ENCODE assay signal across 18 cellular contexts in genomic region chr13:46605089-46605488, GRCh38. TPM values are rescaled to one million over a fixed set of nuclear protein-coding genes. Genes with fewer than 3 reads are reported as not detected.
DNase-seq lines count a peak whose midpoint lies in the region; ATAC-seq, FAIRE-seq and TF ChIP-seq lines count a peak whose summit lies in the region.
"Had no signal": no experiment of that assay in that cellular context is flagged by ENCODE, and none has a peak within 500 bp of the region (broad histone marks: within the 10 kb centered on the region; RNA-seq: fewer than 3 reads in every experiment).

No MANE protein-coding gene starts in this region.

- H4K20me1 ChIP-seq in DOHH2 (ENCODE audit: control insufficient read depth, insufficient read depth, low read depth, low read length) (peaks cover 6% of the 10 kb centered on the region; the same call in 1 of the 2 replicates), HepG2 (ENCODE audit: insufficient read depth, low read length) (no peaks in the 10 kb centered on the region)

- H3K79me2 ChIP-seq in DOHH2 (ENCODE audit: control insufficient read depth, low read length) (peaks cover 99% of the 10 kb centered on the region), HepG2 (ENCODE audit: insufficient read depth, low read length) (peaks cover 55% of the 10 kb centered on the region)

- no peak overlapping the region for H3K27ac Mint-ChIP-seq in T-helper 17 cell
- H3K27ac Mint-ChIP-seq: activated naive CD4-positive, alpha-beta T cell treated with anti-CD3 and anti-CD28 coated beads for 36 hours had no signal

- peaks cover 2% of the 10 kb centered on the region; the same call in 1 of the 2 replicates for H3F3A ChIP-seq in DOHH2 (ENCODE audit: control insufficient read depth, insufficient read depth)

- no peak overlapping the region for H3K9ac ChIP-seq in HepG2 (ENCODE audit: insufficient read depth, low read depth, low read length)

- H3K9me3 ChIP-seq in DOHH2 (ENCODE audit: control insufficient read depth, insufficient read depth, low read length), result no peaks in the 10 kb centered on the region
- no peaks in the 10 kb centered on the region for H3K9me3 ChIP-seq in HepG2 (ENCODE audit: low read length)
- no peaks in the 10 kb centered on the region for H3K9me3 ChIP-seq in stomach
- no peaks in the 10 kb centered on the region for H3K9me3 ChIP-seq in T-helper 17 cell (ENCODE audit: control insufficient read depth, low read length, poor library complexity, severe bottlenecking)

- POLR2A ChIA-PET in HepG2 (lab: Yijun Ruan, JAX), result no interaction called here

- H3K27me3 ChIP-seq in DOHH2 (ENCODE audit: control insufficient read depth, low read length) (no peaks in the 10 kb centered on the region), HepG2 (ENCODE audit: control insufficient read depth in 1 of 2, insufficient read depth in 2 of 2, low read length in 2 of 2) (no peaks in the 10 kb centered on the region), stomach (no peaks in the 10 kb centered on the region)

- H3K27me3 Mint-ChIP-seq in T-helper 17 cell, result no peaks in the 10 kb centered on the region
- H3K27me3 Mint-ChIP-seq: brain had no signal

- H3K36me3 Mint-ChIP-seq in T-helper 17 cell (ENCODE audit: low read depth), result no peaks in the 10 kb centered on the region
- H3K36me3 Mint-ChIP-seq: brain had no signal

- TF ChIP-seq EP300 in HepG2 (IDR thresholded peaks at IDR 0.05; ENCODE audit: low read depth in 2 of 2, low read length in 2 of 2), result no peak
- TF ChIP-seq EP300 in HepG2 (CRISPR knock-in tag; IDR thresholded peaks at IDR 0.05; ENCODE audit: borderline replicate concordance), result no peak
- TF ChIP-seq EP300 in stomach (IDR thresholded peaks at IDR 0.05), result no peak

- no TSS peak for BruUV-seq in HepG2 (replicated peaks; lab: Mats Ljungman, UMichigan)

- H3K36me3 ChIP-seq in DOHH2 (ENCODE audit: control insufficient read depth, low read length) (peaks cover 5% of the 10 kb centered on the region; the same call in 1 of the 2 replicates), HepG2 (replicated peaks in 1 of 2; ENCODE audit: control insufficient read depth in 1 of 2, insufficient read depth in 2 of 2, low read length in 2 of 2) (no peaks in the 10 kb centered on the region), stomach (no peaks in the 10 kb centered on the region)

- no peak for FAIRE-seq in HepG2 (lab: Jason Lieb, UNC)

- in situ Hi-C loops in HepG2 (cut with HindIII; ENCODE audit: extremely low pct_ligation_motif_present, low pct_unique_long_range_greater_than_20kb), result no loop called here

- H3K4me3 ChIP-seq in DOHH2 (ENCODE audit: low read length), result peak overlapping the region; percentile 60
- no peak overlapping the region for H3K4me3 ChIP-seq in HepG2 (replicated peaks in 1 of 3; ENCODE audit: insufficient read depth in 1 of 3, low read depth in 2 of 3, low read length in 3 of 3)
- no peak overlapping the region for H3K4me3 ChIP-seq in stomach

- TF ChIP-seq POLR2A in HepG2 (IDR thresholded peaks at IDR 0.05; ENCODE audit: insufficient read depth in 1 of 2, low read depth in 2 of 2, low read length in 2 of 2) (no peak), stomach (IDR thresholded peaks at IDR 0.05) (no peak), GM18505 (IDR thresholded peaks at IDR 0.05; ENCODE audit: borderline replicate concordance, extremely low read depth, insufficient read depth, insufficient read length) (no peak)

- H3K27ac ChIP-seq in DOHH2 (ENCODE audit: low read depth, low read length), result no peak overlapping the region
- peak overlapping the region; percentile 5 for H3K27ac ChIP-seq in HepG2 (ENCODE audit: extremely low read length, insufficient read depth, low read length)
- peak overlapping the region; percentile 62 to 78 (median 73) for H3K27ac ChIP-seq in stomach

- DNase-seq in dermis blood vessel endothelial cell (peak; percentile 61), HepG2 (ENCODE audit: low spot score) (no peak), stomach (peak; percentile 77), T-helper 17 cell (no peak)
- DNase-seq in stimulated activated CD4-positive, alpha-beta T cell treated with anti-CD3 and anti-CD28 coated beads, Interleukin-4, amount 100 ng/mL, for 1 hour, result no peak
- DNase-seq: activated CD4-positive, CD25-positive, alpha-beta regulatory T cell; activated naive CD4-positive, alpha-beta T cell treated with anti-CD3 and anti-CD28 coated beads for 36 hours; DMS153; MM.1S; NCI-H2081 treated with DMSO at 0.1 percent for 48 hours; NCI-H748 treated with DMSO at 0.1 percent for 48 hours; nucleus accumbens; stimulated activated CD4-positive, alpha-beta T cell treated with anti-CD3 and anti-CD28 coated beads, Interleukin-12 subunit alpha, Interleukin-12 subunit beta, amount 100 ng/mL, for 4 hours; T-helper 1 cell had no signal

- 94% methylated on average over 4 of the region's 4 CpGs for WGBS in HepG2 (ENCODE audit: low lambda C conversion rate)
- 19 to 33% (median 22%) methylated on average over 4 of the region's 4 CpGs for WGBS in stomach, 5 donors

- H3K4me1 ChIP-seq in DOHH2 (ENCODE audit: control insufficient read depth, low read length) (peaks cover 95% of the 10 kb centered on the region), HepG2 (ENCODE audit: insufficient read depth, low read length) (peaks cover 99% of the 10 kb centered on the region), stomach (peaks cover 84 to 99% (median 93%) of the 10 kb centered on the region in 4 donors)

- H2AFZ ChIP-seq in HepG2 (ENCODE audit: low read length), result no peak overlapping the region

- TF ChIP-seq RAD21 in HepG2 (CRISPR knock-in tag; IDR thresholded peaks at IDR 0.05), result no peak

- TF ChIP-seq CTCF in DOHH2 (IDR thresholded peaks at IDR 0.05; ENCODE audit: low read depth, low read length, poor library complexity, severe bottlenecking), result no peak
- no peak for TF ChIP-seq CTCF in HepG2 (CRISPR knock-in tag; IDR thresholded peaks at IDR 0.05)
- TF ChIP-seq CTCF in stomach (IDR thresholded peaks at IDR 0.05), result no peak

- H3K9me2 ChIP-seq in DOHH2 (replicated peaks; ENCODE audit: control insufficient read depth, low read length), result no peaks in the 10 kb centered on the region

- no peak overlapping the region for H3K4me3 Mint-ChIP-seq in T-helper 17 cell
- H3K4me3 Mint-ChIP-seq: activated naive CD4-positive, alpha-beta T cell treated with anti-CD3 and anti-CD28 coated beads for 36 hours; brain had no signal

- H3K4me2 ChIP-seq in DOHH2 (ENCODE audit: low read length), result peak overlapping the region; percentile 78
- no peak overlapping the region for H3K4me2 ChIP-seq in HepG2 (ENCODE audit: low read depth, low read length)

- CTCF ChIA-PET in HepG2 (lab: Yijun Ruan, JAX; ENCODE audit: low intra/inter-chr PET ratio, low total read pairs), result no interaction called here

- H3K4me1 Mint-ChIP-seq in T-helper 17 cell, result peaks cover 46% of the 10 kb centered on the region

- ATAC-seq in HepG2, result no peak
- no peak for ATAC-seq in HG02870 (IDR thresholded peaks at IDR 0.05; ENCODE audit: unreplicated experiment)
- no peak for ATAC-seq in T-helper 17 cell
- no peak for ATAC-seq in GM18505 (IDR thresholded peaks at IDR 0.05; ENCODE audit: unreplicated experiment)

- intact Hi-C loops in HepG2 (cut with micrococcal nuclease; ENCODE audit: unreplicated experiment) (loop anchor here (5.0 kb wide), 2 partner anchors 42 to 77 kb away; no protein-coding TSS in a partner anchor), stomach (cut with DNase I; ENCODE audit: low total_unique reads) (loop anchor here (10.0 kb wide), 1 partner anchor 50 kb away; the partner anchor contains the start of gene LRCH1)

RNA-seq across cellular contexts. Expression of gene LRCH1, which starts 52.1 kb away (rescaled TPM):
- 21.8 and 25.7 TPM in 2 replicates for total RNA-seq in dermis blood vessel endothelial cell
- total RNA-seq in HepG2 (2016; rRNA removed; fragmentation: Illumina TruSeq; extraction: Trizol), result 4.1 and 6.6 TPM in 2 replicates
- 2.2 and 2.4 TPM in 2 replicates for total RNA-seq in HepG2 (2016; cell fraction: cytosol; rRNA removed; fragmentation: Illumina TruSeq; extraction: Trizol; ENCODE audit: low read depth)
- 4.2 and 6.0 TPM in 2 replicates for total RNA-seq in HepG2 (2016; cell fraction: insoluble cytoplasmic fraction; rRNA removed; fragmentation: Illumina TruSeq; extraction: Trizol)
- 3.5 and 3.9 TPM in 2 replicates for total RNA-seq in HepG2 (2016; cell fraction: membrane; rRNA removed; fragmentation: Illumina TruSeq; extraction: Trizol)
- total RNA-seq in HepG2 (2016; cell fraction: nucleus; rRNA removed; fragmentation: Illumina TruSeq; extraction: Trizol), result 10.2 and 12.6 TPM in 2 replicates
- polyA plus RNA-seq in HepG2 (2011; rRNA removed), result 9.2 and 12.6 TPM in 2 replicates
- 4.7 and 5.6 TPM in 2 replicates for polyA plus RNA-seq in HepG2 (2011; cell fraction: cytosol; rRNA removed)
- 9.3 and 10.3 TPM in 2 replicates for polyA plus RNA-seq in HepG2 (2011; cell fraction: nucleus; rRNA removed)
- polyA plus RNA-seq in HepG2 (2012), result 7.8 and 9.2 TPM in 2 replicates
- 0.29 and 0.41 TPM in 2 replicates for polyA plus RNA-seq in HepG2 (2016; cell fraction: cytosol; fragmentation: Illumina TruSeq; extraction: Trizol; ENCODE audit: low read depth)
- polyA plus RNA-seq in HepG2 (2016; cell fraction: insoluble cytoplasmic fraction; fragmentation: Illumina TruSeq; extraction: Trizol; ENCODE audit: low read depth), result 6.5 and 7.8 TPM in 2 replicates
- 1.3 and 1.7 TPM in 2 replicates for polyA plus RNA-seq in HepG2 (2016; cell fraction: membrane; fragmentation: Illumina TruSeq; extraction: Trizol; ENCODE audit: low read depth)
- polyA plus RNA-seq in HepG2 (2016; cell fraction: nucleus; fragmentation: Illumina TruSeq; extraction: Trizol; ENCODE audit: insufficient read depth, low read depth), result 9.3 TPM in 2 replicates
- polyA minus RNA-seq in HepG2 (2011; rRNA and poly(A)+ RNA removed; ENCODE audit: low replicate concordance), result 10.6 and 13.7 TPM in 2 replicates
- 8.0 and 9.5 TPM in 2 replicates for polyA minus RNA-seq in HepG2 (2011; cell fraction: cytosol; rRNA and poly(A)+ RNA removed)
- 54.5 and 56.4 TPM in 2 replicates for polyA minus RNA-seq in HepG2 (2011; cell fraction: nucleus; rRNA and poly(A)+ RNA removed)
- total RNA-seq in stomach, result 10 to 100 TPM; 14.2 to 70.6 (median 50.9) TPM
- polyA plus RNA-seq in stomach, result 1 to 10 TPM; 5.4 to 8.4 (median 7.5) TPM
- total RNA-seq in T-helper 17 cell, result 10 to 100 TPM; 18.5 to 19.0 TPM

Comparison
In these comparisons a context has a peak if more than half of its experiments do, and no peak if none do; other contexts are left out.
1. DNase-seq: peak in dermis blood vessel endothelial cell (single experiment) and stomach (single experiment); none in HepG2 (single experiment), stimulated activated CD4-positive, alpha-beta T cell treated with anti-CD3 and anti-CD28 coated beads, Interleukin-4, amount 100 ng/mL, for 1 hour (single experiment) and T-helper 17 cell (0 of 3).